Comparison of ENCODE assay signal across 18 cellular contexts in genomic region chr5:128403350-128403749, GRCh38.
DNase-seq lines count a peak whose midpoint lies in the region; ATAC-seq and TF ChIP-seq lines count a peak whose summit lies in the region.
"Had no signal": no experiment of that assay in that cellular context is flagged by ENCODE, and none has a peak within 500 bp of the region (broad histone marks: within the 10 kb centered on the region; RNA-seq: fewer than 3 reads in every experiment).

No MANE protein-coding gene starts in this region.

- no peak overlapping the region for H3K4ac ChIP-seq in mesendoderm (ENCODE audit: low read depth, low read length)

- H3K4me1 Mint-ChIP-seq in activated T-helper 2 cell treated with anti-CD3 and anti-CD28 coated beads, Interferon-gamma antibody, Interleukin-2, Interleukin-4, amounts not matched to agents 10 μg/mL and 5 μg/mL and 100 μg/mL, durations not matched to agents 14 hours and 24 hours and 36 hours (ENCODE audit: low read depth), result no peaks in the 10 kb centered on the region
- H3K4me1 Mint-ChIP-seq: B cell had no signal

- H3K27me3 ChIP-seq in mesendoderm (ENCODE audit: insufficient read depth, low read length, poor library complexity) (no peaks in the 10 kb centered on the region), prostate gland (replicated peaks; ENCODE audit: insufficient read depth) (no peaks in the 10 kb centered on the region)

- H3K4me3 ChIP-seq in mesendoderm (ENCODE audit: low read length), result no peak overlapping the region
- H3K4me3 ChIP-seq in prostate gland, result no peak overlapping the region

- DNase-seq in NCI-H1105 treated with DMSO at 0.1 percent for 48 hours (lab: John Stamatoyannopoulos, UW), result peak; percentile 24
- DNase-seq in NCI-H1105 (lab: John Stamatoyannopoulos, UW), result no peak
- peak; percentile 55 for DNase-seq in COR-L47 (lab: John Stamatoyannopoulos, UW)
- DNase-seq in NCI-H774 (lab: John Stamatoyannopoulos, UW), result peak; percentile 30
- no peak for DNase-seq in mesendoderm
- DNase-seq in activated T-helper 2 cell treated with anti-CD3 and anti-CD28 coated beads, Interferon-gamma antibody, Interleukin-2, Interleukin-4, amounts not matched to agents 10 μg/mL and 5 μg/mL and 100 μg/mL, durations not matched to agents 14 hours and 24 hours and 36 hours (ENCODE audit: low spot score), result no peak
- DNase-seq in prostate gland (ENCODE audit: low spot score), result no peak
- DNase-seq: 8988T; DMS153; GDM1; H7; NCI-H1092 treated with DMSO at 0.1 percent for 48 hours; NCI-H2081 treated with DMSO at 0.1 percent for 48 hours; NCI-H510A treated with DMSO at 0.1 percent for 48 hours; NK-92 treated with Interleukin-12 subunit alpha and Interleukin-12 subunit beta, amount 100 ng/mL, for 24 hours had no signal

- H3K9me3 Mint-ChIP-seq in activated T-helper 2 cell treated with anti-CD3 and anti-CD28 coated beads, Interferon-gamma antibody, Interleukin-2, Interleukin-4, amounts not matched to agents 10 μg/mL and 5 μg/mL and 100 μg/mL, durations not matched to agents 14 hours and 24 hours and 36 hours, result no peaks in the 10 kb centered on the region

- H3K4me2 ChIP-seq in mesendoderm (ENCODE audit: low read length), result no peak overlapping the region

- H3K79me1 ChIP-seq in mesendoderm (ENCODE audit: low read length), result no peaks in the 10 kb centered on the region

- no peaks in the 10 kb centered on the region for H3K36me3 Mint-ChIP-seq in activated T-helper 2 cell treated with anti-CD3 and anti-CD28 coated beads, Interferon-gamma antibody, Interleukin-2, Interleukin-4, amounts not matched to agents 10 μg/mL and 5 μg/mL and 100 μg/mL, durations not matched to agents 14 hours and 24 hours and 36 hours (ENCODE audit: low read depth)

- H3K36me3 ChIP-seq in mesendoderm (ENCODE audit: control insufficient read depth, insufficient read depth, low read length) (no peaks in the 10 kb centered on the region), prostate gland (no peaks in the 10 kb centered on the region)

- no peaks in the 10 kb centered on the region for H3K27me3 Mint-ChIP-seq in activated T-helper 2 cell treated with anti-CD3 and anti-CD28 coated beads, Interferon-gamma antibody, Interleukin-2, Interleukin-4, amounts not matched to agents 10 μg/mL and 5 μg/mL and 100 μg/mL, durations not matched to agents 14 hours and 24 hours and 36 hours (ENCODE audit: low read depth)
- H3K27me3 Mint-ChIP-seq: B cell had no signal

- no peak overlapping the region for H3K23ac ChIP-seq in mesendoderm (ENCODE audit: low read length)

- H4K8ac ChIP-seq in mesendoderm (ENCODE audit: low read depth, low read length), result no peak overlapping the region

- no peak overlapping the region for H3K56ac ChIP-seq in mesendoderm (ENCODE audit: low read length)

- H3K27ac Mint-ChIP-seq in activated T-helper 2 cell treated with anti-CD3 and anti-CD28 coated beads, Interferon-gamma antibody, Interleukin-2, Interleukin-4, amounts not matched to agents 10 μg/mL and 5 μg/mL and 100 μg/mL, durations not matched to agents 14 hours and 24 hours and 36 hours, result no peak overlapping the region
- H3K27ac Mint-ChIP-seq: B cell had no signal

- H3K27ac ChIP-seq in mesendoderm (ENCODE audit: low read depth, low read length) (no peak overlapping the region), prostate gland (no peak overlapping the region)

- H3K4me1 ChIP-seq in mesendoderm (ENCODE audit: control insufficient read depth, low read depth, low read length) (no peaks in the 10 kb centered on the region), prostate gland (replicated peaks) (no peaks in the 10 kb centered on the region)

- H2BK120ac ChIP-seq in mesendoderm (ENCODE audit: low read depth, low read length), result no peak overlapping the region

- no peak overlapping the region for H3K9ac ChIP-seq in mesendoderm (ENCODE audit: low read length)

- no peak overlapping the region for H4K5ac ChIP-seq in mesendoderm (ENCODE audit: low read length)

- TF ChIP-seq CTCF in prostate gland (IDR thresholded peaks at IDR 0.05), result no peak

- H3K9me3 ChIP-seq in prostate gland, result no peaks in the 10 kb centered on the region

- peak overlapping the region; percentile 10 for H2BK5ac ChIP-seq in mesendoderm (ENCODE audit: low read length)

- H3K18ac ChIP-seq in mesendoderm (ENCODE audit: low read length), result peak overlapping the region; percentile 39

- intact Hi-C loops in activated T-helper 2 cell treated with anti-CD3 and anti-CD28 coated beads, Interferon-gamma antibody, Interleukin-2, Interleukin-4, amounts not matched to agents 10 μg/mL and 5 μg/mL and 100 μg/mL, durations not matched to agents 14 hours and 24 hours and 36 hours (cut with micrococcal nuclease), result no loop called here
- intact Hi-C loops in prostate gland (cut with DNase I), result no loop called here

- no peak for ATAC-seq in HG03565 (IDR thresholded peaks at IDR 0.05; ENCODE audit: unreplicated experiment)
- ATAC-seq: Right ventricle myocardium inferior had no signal

- H3K4me3 Mint-ChIP-seq in activated T-helper 2 cell treated with anti-CD3 and anti-CD28 coated beads, Interferon-gamma antibody, Interleukin-2, Interleukin-4, amounts not matched to agents 10 μg/mL and 5 μg/mL and 100 μg/mL, durations not matched to agents 14 hours and 24 hours and 36 hours (ENCODE audit: low read depth), result no peak overlapping the region
- H3K4me3 Mint-ChIP-seq: B cell had no signal

- no peak for TF ChIP-seq POLR2A in prostate gland (IDR thresholded peaks at IDR 0.05)

- WGBS in mesendoderm (ENCODE audit: extremely low coverage, insufficient coverage, low lambda C conversion rate), result no CpG with 5 or more reads among the region's 4 CpGs
- WGBS in prostate gland, result 4% methylated on average over 4 of the region's 4 CpGs

- H2AK5ac ChIP-seq in mesendoderm (ENCODE audit: low read length), result no peak overlapping the region

- no peak overlapping the region for H2BK15ac ChIP-seq in mesendoderm (replicated peaks; ENCODE audit: low read depth)

- H3K79me2 ChIP-seq in mesendoderm (ENCODE audit: control insufficient read depth, insufficient read depth, low read length), result no peaks in the 10 kb centered on the region

Comparison
In these comparisons a context has a peak if more than half of its experiments do, and no peak if none do; other contexts are left out.
1. DNase-seq: peak in NCI-H1105 treated with DMSO at 0.1 percent for 48 hours (single experiment), COR-L47 (single experiment) and NCI-H774 (single experiment); none in NCI-H1105 (single experiment), mesendoderm (single experiment), activated T-helper 2 cell treated with anti-CD3 and anti-CD28 coated beads, Interferon-gamma antibody, Interleukin-2, Interleukin-4, amounts not matched to agents 10 μg/mL and 5 μg/mL and 100 μg/mL, durations not matched to agents 14 hours and 24 hours and 36 hours (single experiment) and prostate gland (single experiment).